Comparison of ENCODE assay signal across 9 cellular contexts in genomic region chr19:8158411-8159074, GRCh38. TPM values are rescaled to one million over a fixed set of nuclear protein-coding genes. Genes with fewer than 3 reads are reported as not detected.
DNase-seq lines count a peak whose midpoint lies in the region; ATAC-seq and TF ChIP-seq lines count a peak whose summit lies in the region.
"Had no signal": no experiment of that assay in that cellular context is flagged by ENCODE, and none has a peak within 500 bp of the region (broad histone marks: within the 10 kb centered on the region; RNA-seq: fewer than 3 reads in every experiment).

No MANE protein-coding gene starts in this region.

- H3K9me3 Mint-ChIP-seq in stimulated activated naive CD8-positive, alpha-beta T cell treated with anti-CD3 and anti-CD28 coated beads, Interleukin-15, amount 100 ng/mL, for 72 hours, result no peaks in the 10 kb centered on the region

- peaks cover 13% of the 10 kb centered on the region for H3K4me1 ChIP-seq in lower lobe of right lung

- TF ChIP-seq CTCF in GM20000 (IDR thresholded peaks at IDR 0.05; ENCODE audit: extremely low read depth, missing control alignments) (peak; percentile 29), WERI-Rb-1 (IDR thresholded peaks at IDR 0.05; ENCODE audit: low read depth, low read length) (peak; percentile 64), dorsolateral prefrontal cortex (IDR thresholded peaks at IDR 0.05 in 54 of 56, conservative IDR thresholded peaks at IDR 0.05 in 2 of 56; ENCODE audit: low read depth in 1 of 56, partially characterized antibody in 56 of 56) (peak; percentile 69 to 93 (median 83)), lower lobe of right lung (IDR thresholded peaks at IDR 0.05) (peak; percentile 81)

- ATAC-seq in lower lobe of right lung (peak; percentile 78 to 85), GM18511 (IDR thresholded peaks at IDR 0.05; ENCODE audit: unreplicated experiment) (no peak)
- ATAC-seq in stimulated activated naive CD8-positive, alpha-beta T cell treated with anti-CD3 and anti-CD28 coated beads, Interleukin-15, amount 100 ng/mL, for 72 hours, result peak; percentile 82

- peak; percentile 71 for DNase-seq in AG20443 (ENCODE audit: low spot score)
- peak; percentile 86 for DNase-seq in GM20000 (ENCODE audit: low spot score)
- peak; percentile 77 for DNase-seq in NCI-H2227 (lab: John Stamatoyannopoulos, UW; ENCODE audit: unreplicated experiment)
- peak; percentile 74 for DNase-seq in WERI-Rb-1
- peak in 5 of 10 donors; percentile 35 to 73 (median 45) for DNase-seq in dorsolateral prefrontal cortex
- peak; percentile 49 for DNase-seq in lower lobe of right lung
- DNase-seq in stimulated activated naive CD8-positive, alpha-beta T cell treated with anti-CD3 and anti-CD28 coated beads, Interleukin-15, amount 100 ng/mL, for 72 hours, result peak; percentile 52

- no peaks in the 10 kb centered on the region for H3K27me3 ChIP-seq in WERI-Rb-1 (ENCODE audit: insufficient read depth, low read depth, severe bottlenecking)
- no peaks in the 10 kb centered on the region for H3K27me3 ChIP-seq in dorsolateral prefrontal cortex
- no peaks in the 10 kb centered on the region for H3K27me3 ChIP-seq in lower lobe of right lung (ENCODE audit: low read depth)

- intact Hi-C loops in dorsolateral prefrontal cortex (cut with DNase I), result loop anchor here (1.0 to 10.0 kb wide), 6 partner anchors 49 to 214 kb away; partner anchors contain the start of genes CERS4 (in 2 of the 2), ELAVL1 (in 1 of the 2) and TIMM44 (in 1 of the 2)
- intact Hi-C loops in lower lobe of right lung (cut with DNase I), result loop anchor here (5.0 kb wide), 1 partner anchor 94 kb away; no protein-coding TSS in a partner anchor

- H3K27ac ChIP-seq in WERI-Rb-1 (no peak overlapping the region), dorsolateral prefrontal cortex (peak overlapping the region in 11 of 59 donors; percentile 7 to 60 (median 31)), lower lobe of right lung (no peak overlapping the region)
- H3K27ac ChIP-seq: skin epidermis had no signal

- H3K4me3 ChIP-seq in WERI-Rb-1 (ENCODE audit: low read depth, low read length) (no peak overlapping the region), dorsolateral prefrontal cortex (no peak overlapping the region), lower lobe of right lung (no peak overlapping the region)
- H3K4me3 ChIP-seq: skin epidermis had no signal

- H3K4me1 Mint-ChIP-seq in stimulated activated naive CD8-positive, alpha-beta T cell treated with anti-CD3 and anti-CD28 coated beads, Interleukin-15, amount 100 ng/mL, for 72 hours, result peaks cover 5% of the 10 kb centered on the region

- no peak overlapping the region for H3K4me3 Mint-ChIP-seq in stimulated activated naive CD8-positive, alpha-beta T cell treated with anti-CD3 and anti-CD28 coated beads, Interleukin-15, amount 100 ng/mL, for 72 hours

- no peaks in the 10 kb centered on the region for H3K9me3 ChIP-seq in WERI-Rb-1 (ENCODE audit: severe bottlenecking)
- H3K9me3 ChIP-seq in lower lobe of right lung, result no peaks in the 10 kb centered on the region

- H3K27ac Mint-ChIP-seq in stimulated activated naive CD8-positive, alpha-beta T cell treated with anti-CD3 and anti-CD28 coated beads, Interleukin-15, amount 100 ng/mL, for 72 hours, result no peak overlapping the region

- H3K27me3 Mint-ChIP-seq in stimulated activated naive CD8-positive, alpha-beta T cell treated with anti-CD3 and anti-CD28 coated beads, Interleukin-15, amount 100 ng/mL, for 72 hours, result peaks cover 43% of the 10 kb centered on the region

- H3K36me3 ChIP-seq in WERI-Rb-1 (no peaks in the 10 kb centered on the region), lower lobe of right lung (no peaks in the 10 kb centered on the region)

RNA-seq across cellular contexts. Expression of gene FBN3, which starts 9.2 kb away (rescaled TPM):
- total RNA-seq in dorsolateral prefrontal cortex (1 to 10 TPM in 59 of 120 experiments, under 1 TPM in 60, not detected in 1; 0.07 to 3.8 (median 1.00) TPM), lower lobe of right lung (7.0 TPM)

RNA-seq across cellular contexts. Expression of gene CERS4, which starts 50.6 kb away (rescaled TPM):
- total RNA-seq in dorsolateral prefrontal cortex (100 to 1,000 TPM in 54 of 120 experiments, 10 to 100 TPM in 66; 53.5 to 155 (median 97.3) TPM), lower lobe of right lung (60.6 TPM)

Comparison
In these comparisons a context has a peak if more than half of its experiments do, and no peak if none do; other contexts are left out.
1. CTCF ChIP-seq: peak in every context shown above with its lines; median percentile 83 in dorsolateral prefrontal cortex; 81 in lower lobe of right lung; 64 in WERI-Rb-1; 29 in GM20000.